ENCODE assay signal across 18 cellular contexts in the genomic region with DNA sequence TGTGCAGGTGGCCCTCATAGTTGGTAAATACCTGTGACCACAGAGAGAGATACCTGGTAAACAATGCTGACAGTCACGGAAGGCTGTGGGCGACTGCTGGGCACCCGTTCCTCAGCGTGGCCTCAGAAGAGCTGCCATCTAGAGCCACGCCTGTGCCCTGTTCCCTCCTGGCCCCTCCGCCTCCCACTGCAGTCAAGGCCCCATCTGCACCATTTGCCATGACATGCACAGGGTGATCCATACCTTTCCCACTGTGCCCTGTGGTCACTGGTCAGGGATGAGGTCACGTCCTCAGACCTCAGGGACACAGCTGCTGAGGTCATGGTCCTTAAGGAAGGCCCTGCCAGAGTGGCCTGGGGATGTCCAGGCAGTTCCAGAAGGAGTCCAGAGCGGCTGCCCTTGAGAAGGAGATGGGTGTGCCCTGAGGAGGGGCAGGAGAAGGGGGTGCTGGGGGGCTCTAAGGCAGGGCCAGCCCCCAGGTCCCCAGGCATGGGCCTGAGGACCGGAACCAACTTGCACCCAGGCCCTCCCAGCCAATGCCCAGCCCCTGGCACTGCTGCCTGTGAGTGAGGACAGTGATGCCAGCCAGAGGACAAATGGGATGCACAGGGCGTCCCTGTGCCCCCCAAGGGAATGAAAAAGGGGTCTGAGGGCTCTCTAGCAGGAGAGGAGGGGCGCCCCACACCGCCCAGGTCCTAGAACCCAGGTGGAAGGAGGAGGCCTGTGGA. TPM values are rescaled to one million over a fixed set of nuclear protein-coding genes. Genes with fewer than 3 reads are reported as not detected.
DNase-seq lines count a peak whose midpoint lies in the region; ATAC-seq and TF ChIP-seq lines count a peak whose summit lies in the region.
"Had no signal": no experiment of that assay in that cellular context is flagged by ENCODE, and none has a peak within 500 bp of the region (broad histone marks: within the 10 kb centered on the region; RNA-seq: fewer than 3 reads in every experiment).

No MANE protein-coding gene starts in this region.

- RAD21 ChIA-PET in HCT116 (lab: Charles Lee; ENCODE audit: low non-redundant PET in 1 of 2, low total read pairs in 2 of 2, uncharacterized antibody in 2 of 2, unreplicated experiment in 2 of 2): no interaction called here

- H3K27me3 ChIP-seq in HCT116 (ENCODE audit: insufficient read depth, low read length): no peaks in the 10 kb centered on the region
- peaks cover 16% of the 10 kb centered on the region for H3K27me3 ChIP-seq in RWPE2 (ENCODE audit: insufficient read depth, poor library complexity, severe bottlenecking)
- peaks cover 19% of the 10 kb centered on the region for H3K27me3 ChIP-seq in upper lobe of right lung
- peaks cover 12% of the 10 kb centered on the region for H3K27me3 ChIP-seq in colonic mucosa

- no peaks in the 10 kb centered on the region for H3K79me2 ChIP-seq in HCT116 (ENCODE audit: insufficient read depth, low read length)
- H3K79me2 ChIP-seq: hepatocyte had no signal

- TF ChIP-seq CTCF in HCT116 (IDR thresholded peaks at IDR 0.05 in 2 of 3, conservative IDR thresholded peaks at IDR 0.05 in 1 of 3; ENCODE audit: borderline replicate concordance in 1 of 3, insufficient read depth in 1 of 3, low read depth in 2 of 3, low read length in 2 of 3) (no peak), RWPE2 (IDR thresholded peaks at IDR 0.05; ENCODE audit: poor library complexity, severe bottlenecking) (no peak), upper lobe of right lung (IDR thresholded peaks at IDR 0.05) (no peak), colonic mucosa (IDR thresholded peaks at IDR 0.05) (no peak)

- no peak overlapping the region for H3K27ac Mint-ChIP-seq in stimulated activated naive CD8-positive, alpha-beta T cell treated with anti-CD3 and anti-CD28 coated beads, Interleukin-15, amount 100 ng/mL, for 72 hours
- H3K27ac Mint-ChIP-seq in effector memory CD8-positive, alpha-beta T cell: no peak overlapping the region
- H3K27ac Mint-ChIP-seq: activated naive CD8-positive, alpha-beta T cell treated with anti-CD3 and anti-CD28 coated beads, Interleukin-2, amount 50 U/mL, for 24 hours; memory B cell had no signal

- H3K36me3 Mint-ChIP-seq in effector memory CD8-positive, alpha-beta T cell (ENCODE audit: insufficient read depth): no peaks in the 10 kb centered on the region
- H3K36me3 Mint-ChIP-seq: CD4-positive, CD25-positive, alpha-beta regulatory T cell had no signal

- H3K4me1 ChIP-seq in HCT116 (ENCODE audit: control insufficient read depth in 1 of 2, insufficient read depth in 2 of 2, low read length in 2 of 2) (0 out of 4 replicates have a peak, but pooled peaks cover 0 to 3% of the 10 kb centered on the region in 2 experiments), RWPE2 (ENCODE audit: insufficient read depth, poor library complexity, severe bottlenecking) (no peaks in the 10 kb centered on the region), upper lobe of right lung (peaks cover 13% of the 10 kb centered on the region), colonic mucosa (no peaks in the 10 kb centered on the region)
- H3K4me1 ChIP-seq: prostate gland had no signal

- H3K27ac ChIP-seq in HCT116 (ENCODE audit: low read depth, low read length): no peak overlapping the region
- H3K27ac ChIP-seq in RWPE2 (ENCODE audit: poor library complexity, severe bottlenecking): no peak overlapping the region
- no peak overlapping the region for H3K27ac ChIP-seq in upper lobe of right lung
- H3K27ac ChIP-seq in colonic mucosa: no peak overlapping the region
- H3K27ac ChIP-seq: gastrocnemius medialis, hepatocyte, prostate gland, stomach, tibial artery, WERI-Rb-1 had no signal

- no peaks in the 10 kb centered on the region for H4K20me1 ChIP-seq in HCT116 (ENCODE audit: insufficient read depth)

- TF ChIP-seq POLR2A in HCT116 (IDR thresholded peaks at IDR 0.05; ENCODE audit: borderline replicate concordance, extremely low read depth, insufficient read depth, insufficient read length): no peak

- H3K9me2 ChIP-seq in HCT116 (ENCODE audit: insufficient read depth): no peaks in the 10 kb centered on the region

- BruUV-seq in HCT116 (replicated peaks; lab: Mats Ljungman, UMichigan): no TSS peak

- no peak for DNase-seq in HCT116 (ENCODE audit: low read depth, low spot score)
- DNase-seq in RWPE2 (ENCODE audit: low spot score): no peak
- DNase-seq in left lobe of liver (ENCODE audit: low spot score): peak; percentile 41
- no peak for DNase-seq in upper lobe of right lung
- DNase-seq in colonic mucosa: no peak
- DNase-seq in stimulated activated naive CD8-positive, alpha-beta T cell treated with anti-CD3 and anti-CD28 coated beads, Interleukin-15, amount 100 ng/mL, for 72 hours: no peak
- no peak for DNase-seq in effector memory CD8-positive, alpha-beta T cell
- DNase-seq: NCI-H524 treated with DMSO at 0.1 percent for 48 hours had no signal

- H3K4me1 Mint-ChIP-seq in stimulated activated naive CD8-positive, alpha-beta T cell treated with anti-CD3 and anti-CD28 coated beads, Interleukin-15, amount 100 ng/mL, for 72 hours: peaks cover 27% of the 10 kb centered on the region
- H3K4me1 Mint-ChIP-seq in effector memory CD8-positive, alpha-beta T cell (ENCODE audit: low read depth in 2 of 2): peaks cover 0 to 6% of the 10 kb centered on the region in 2 donors

- no peak overlapping the region for H3K4me3 Mint-ChIP-seq in stimulated activated naive CD8-positive, alpha-beta T cell treated with anti-CD3 and anti-CD28 coated beads, Interleukin-15, amount 100 ng/mL, for 72 hours
- no peak overlapping the region for H3K4me3 Mint-ChIP-seq in effector memory CD8-positive, alpha-beta T cell
- H3K4me3 Mint-ChIP-seq: activated naive CD8-positive, alpha-beta T cell treated with anti-CD3 and anti-CD28 coated beads, Interleukin-2, amount 50 U/mL, for 24 hours; CD4-positive, CD25-positive, alpha-beta regulatory T cell; IgD-negative memory B cell; memory B cell had no signal

- CTCF ChIA-PET in HCT116 (lab: Charles Lee): interaction anchor here (0.8 to 2.2 kb wide), 7 partner anchors 9 to 251 kb away, joined by 3 to 28 read pairs (median 4); partner anchors contain the start of genes BRD9 and TRIP13

- no peaks in the 10 kb centered on the region for H3K9me3 Mint-ChIP-seq in stimulated activated naive CD8-positive, alpha-beta T cell treated with anti-CD3 and anti-CD28 coated beads, Interleukin-15, amount 100 ng/mL, for 72 hours
- H3K9me3 Mint-ChIP-seq in effector memory CD8-positive, alpha-beta T cell: no peaks in the 10 kb centered on the region
- H3K9me3 Mint-ChIP-seq: activated naive CD8-positive, alpha-beta T cell treated with anti-CD3 and anti-CD28 coated beads, Interleukin-2, amount 50 U/mL, for 24 hours; IgD-negative memory B cell; memory B cell had no signal

- POLR2A ChIA-PET in HCT116 (lab: Charles Lee): interaction anchor here (1.2 kb wide), 1 partner anchor 87 kb away, joined by 3 read pairs; no protein-coding TSS in a partner anchor

- peaks cover 43% of the 10 kb centered on the region for H3K27me3 Mint-ChIP-seq in stimulated activated naive CD8-positive, alpha-beta T cell treated with anti-CD3 and anti-CD28 coated beads, Interleukin-15, amount 100 ng/mL, for 72 hours
- H3K27me3 Mint-ChIP-seq in effector memory CD8-positive, alpha-beta T cell: peaks cover 15 to 35% of the 10 kb centered on the region in 2 donors

- intact Hi-C loops in HCT116 (cut with micrococcal nuclease): loop anchor here (1.0 to 5.0 kb wide), 4 partner anchors 88 to 719 kb away; no protein-coding TSS in a partner anchor
- intact Hi-C loops in upper lobe of right lung (cut with DNase I): loop anchor here (10.0 kb wide), 1 partner anchor 252 kb away; no protein-coding TSS in a partner anchor
- intact Hi-C loops in colonic mucosa (cut with DNase I): loop anchor here (2.0 to 5.0 kb wide), 3 partner anchors 89 to 244 kb away; no protein-coding TSS in a partner anchor

- peak; percentile 32 for ATAC-seq in HCT116
- peak; percentile 3; the same call in 2 of the 3 replicates for ATAC-seq in RWPE2 (ENCODE audit: low read depth)
- ATAC-seq in left lobe of liver: no peak
- ATAC-seq in upper lobe of right lung: peak; percentile 3
- no peak for ATAC-seq in stimulated activated naive CD8-positive, alpha-beta T cell treated with anti-CD3 and anti-CD28 coated beads, Interleukin-15, amount 100 ng/mL, for 72 hours
- ATAC-seq in effector memory CD8-positive, alpha-beta T cell (replicated peaks): no peak

- H3K4me2 ChIP-seq in HCT116 (ENCODE audit: low read length): no peak overlapping the region
- H3K4me2 ChIP-seq: hepatocyte had no signal

- no peak for TF ChIP-seq RAD21 in HCT116 (IDR thresholded peaks at IDR 0.05; ENCODE audit: low read depth)

- no peak overlapping the region for H3K9ac ChIP-seq in HCT116 (ENCODE audit: low read length)
- H3K9ac ChIP-seq in colonic mucosa (ENCODE audit: low read depth in 2 of 2, low read length in 2 of 2): no peak overlapping the region

- no peak overlapping the region for H3K4me3 ChIP-seq in HCT116 (replicated peaks in 1 of 2; ENCODE audit: low read depth in 1 of 2, low read length in 2 of 2)
- no peak overlapping the region for H3K4me3 ChIP-seq in RWPE2 (ENCODE audit: severe bottlenecking)
- no peak overlapping the region for H3K4me3 ChIP-seq in upper lobe of right lung
- no peak overlapping the region for H3K4me3 ChIP-seq in colonic mucosa
- H3K4me3 ChIP-seq: gastrocnemius medialis, hepatocyte, prostate gland, stomach, tibial artery had no signal

- no peak overlapping the region for H2AFZ ChIP-seq in HCT116 (ENCODE audit: low read depth, low read length, poor library complexity, severe bottlenecking)
- H2AFZ ChIP-seq: hepatocyte had no signal

- peaks cover 0 to 12% of the 10 kb centered on the region in 2 experiments; a peak in 1 of 4 replicates for H3K36me3 ChIP-seq in HCT116 (ENCODE audit: control insufficient read depth in 1 of 2, insufficient read depth in 2 of 2, low read length in 2 of 2)
- peaks cover 12% of the 10 kb centered on the region for H3K36me3 ChIP-seq in RWPE2 (ENCODE audit: low read depth)
- H3K36me3 ChIP-seq in upper lobe of right lung: no peaks in the 10 kb centered on the region
- no peaks in the 10 kb centered on the region for H3K36me3 ChIP-seq in colonic mucosa
- H3K36me3 ChIP-seq: gastrocnemius medialis, prostate gland, stomach, tibial artery, WERI-Rb-1 had no signal

- H3K9me3 ChIP-seq in HCT116 (ENCODE audit: control insufficient read depth in 1 of 2, insufficient read depth in 1 of 2, low read depth in 1 of 2, low read length in 2 of 2) (no peaks in the 10 kb centered on the region), RWPE2 (ENCODE audit: severe bottlenecking) (no peaks in the 10 kb centered on the region), upper lobe of right lung (no peaks in the 10 kb centered on the region), colonic mucosa (no peaks in the 10 kb centered on the region)
- H3K9me3 ChIP-seq: gastrocnemius medialis, prostate gland, stomach, tibial artery had no signal

TF ChIP-seq in HCT116, 20 proteins besides CTCF, POLR2A, EP300 and RAD21 (continues in another document):
- TF ChIP-seq CEBPB (IDR thresholded peaks at IDR 0.05; ENCODE audit: low read depth) (no peak), ZFX (IDR thresholded peaks at IDR 0.05) (no peak)

RNA-seq across cellular contexts. Expression of gene TRIP13, which starts 30.2 kb away (rescaled TPM):
- total RNA-seq in HCT116 (2021; ENCODE audit: unreplicated experiment): 45.0 TPM
- polyA plus RNA-seq in HCT116 (2012): 18.0 and 29.3 TPM in 2 replicates
- total RNA-seq in left lobe of liver: 1.0 TPM
- 0.81 TPM for total RNA-seq in upper lobe of right lung
- total RNA-seq in colonic mucosa: 10 to 100 TPM in 1 of 2 donors, 1 to 10 TPM in 1; 5.8 to 18.1 TPM

RNA-seq across cellular contexts. Expression of gene BRD9, which starts 30.3 kb away (rescaled TPM):
- 54.6 TPM for total RNA-seq in HCT116 (2021; ENCODE audit: unreplicated experiment)
- 33.0 and 35.4 TPM in 2 replicates for polyA plus RNA-seq in HCT116 (2012)
- 19.0 TPM for total RNA-seq in left lobe of liver
- total RNA-seq in upper lobe of right lung: 33.8 TPM
- 10 to 100 TPM; 22.3 to 41.8 TPM for total RNA-seq in colonic mucosa

Comparison
In these comparisons a context has a peak if more than half of its experiments do, and no peak if none do; other contexts are left out.
1. ATAC-seq: peak in HCT116 (single experiment), RWPE2 (single experiment) and upper lobe of right lung (single experiment); none in left lobe of liver (single experiment), stimulated activated naive CD8-positive, alpha-beta T cell treated with anti-CD3 and anti-CD28 coated beads, Interleukin-15, amount 100 ng/mL, for 72 hours (single experiment) and effector memory CD8-positive, alpha-beta T cell (single experiment).